In genomic region chr15:68217341-68217740, GRCh38 we compare ENCODE assay signal across 22 cellular contexts.
"Had no signal": no experiment of that assay in that cellular context is flagged by ENCODE, and none has a peak within 500 bp of the region (broad histone marks: within the 10 kb centered on the region; RNA-seq: fewer than 3 reads in every experiment).

No MANE protein-coding gene starts in this region.

- H3K9ac ChIP-seq: SK-N-SH had no signal

- H3K4me3 Mint-ChIP-seq: activated CD4-positive, alpha-beta T cell treated with anti-CD3 and anti-CD28 coated beads for 36 hours; activated CD8-positive, alpha-beta T cell treated with anti-CD3 and anti-CD28 coated beads for 36 hours; activated naive CD8-positive, alpha-beta T cell treated with anti-CD3 and anti-CD28 coated beads, Interleukin-2, amount 50 U/mL, for 24 hours; activated T-cell treated with anti-CD3 and anti-CD28 coated beads, Interleukin-2, amount 50 U/mL, for 4 hours; brain had no signal

- H3K4me1 Mint-ChIP-seq: activated CD4-positive, alpha-beta T cell treated with anti-CD3 and anti-CD28 coated beads for 36 hours; activated naive CD8-positive, alpha-beta T cell treated with anti-CD3 and anti-CD28 coated beads, Interleukin-2, amount 50 U/mL, for 24 hours; brain had no signal

- H3K27ac Mint-ChIP-seq: activated CD4-positive, alpha-beta T cell treated with anti-CD3 and anti-CD28 coated beads for 36 hours; activated CD8-positive, alpha-beta T cell treated with anti-CD3 and anti-CD28 coated beads for 36 hours; activated naive CD4-positive, alpha-beta T cell treated with anti-CD3 and anti-CD28 coated beads, Interleukin-2, amount 50 U/mL, for 72 hours; activated naive CD8-positive, alpha-beta T cell treated with anti-CD3 and anti-CD28 coated beads, Interleukin-2, amount 50 U/mL, for 24 hours; brain had no signal

- H3K9me3 Mint-ChIP-seq: activated CD8-positive, alpha-beta T cell treated with anti-CD3 and anti-CD28 coated beads for 36 hours; activated naive CD4-positive, alpha-beta T cell treated with anti-CD3 and anti-CD28 coated beads, Interleukin-2, amount 50 U/mL, for 72 hours; activated naive CD8-positive, alpha-beta T cell treated with anti-CD3 and anti-CD28 coated beads, Interleukin-2, amount 50 U/mL, for 24 hours; activated T-cell treated with anti-CD3 and anti-CD28 coated beads, Interleukin-2, amount 50 U/mL, for 4 hours had no signal

- H3K9me3 ChIP-seq: SK-N-SH had no signal

- H3K27me3 Mint-ChIP-seq: activated CD4-positive, alpha-beta T cell treated with anti-CD3 and anti-CD28 coated beads for 36 hours; activated CD8-positive, alpha-beta T cell treated with anti-CD3 and anti-CD28 coated beads for 36 hours; activated naive CD8-positive, alpha-beta T cell treated with anti-CD3 and anti-CD28 coated beads, Interleukin-2, amount 50 U/mL, for 24 hours; brain had no signal

- DNase-seq: activated CD4-positive, alpha-beta T cell treated with anti-CD3 and anti-CD28 coated beads for 36 hours; activated CD4-positive, alpha-beta T cell treated with anti-CD3 and anti-CD28 coated beads, Interleukin-2, amount 50 U/mL, for 1 hour; activated CD4-positive, CD25-positive, alpha-beta regulatory T cell; activated CD8-positive, alpha-beta T cell treated with anti-CD3 and anti-CD28 coated beads for 36 hours; activated effector memory CD4-positive, alpha-beta T cell treated with anti-CD3 and anti-CD28 coated beads, Interleukin-2, amount 50 U/mL, for 16 hours; activated naive CD4-positive, alpha-beta T cell treated with Interleukin-2 at 50 U/mL for 16 hours; activated naive CD8-positive, alpha-beta T cell treated with anti-CD3 and anti-CD28 coated beads, Interleukin-2, amount 50 U/mL, for 24 hours; activated T-cell treated with anti-CD3 and anti-CD28 coated beads, Interleukin-2, amount 50 U/mL, for 4 hours; amniotic stem cell; Kasumi-1; KBM-7; NCI-H1048; NCI-H146; NCI-H187 treated with DMSO at 0.1 percent for 48 hours; NCI-H2081 treated with DMSO at 0.1 percent for 48 hours; NCI-H446; NCI-H524; SK-N-SH; T-helper 1 cell had no signal

- H3K27ac ChIP-seq: VCaP had no signal

- ATAC-seq: activated CD4-positive, alpha-beta T cell treated with anti-CD3 and anti-CD28 coated beads for 36 hours; activated CD8-positive, alpha-beta T cell treated with anti-CD3 and anti-CD28 coated beads for 36 hours; activated naive CD4-positive, alpha-beta T cell treated with anti-CD3 and anti-CD28 coated beads, Interleukin-2, amount 50 U/mL, for 72 hours; activated naive CD8-positive, alpha-beta T cell treated with anti-CD3 and anti-CD28 coated beads, Interleukin-2, amount 50 U/mL, for 24 hours; activated T-cell treated with anti-CD3 and anti-CD28 coated beads, Interleukin-2, amount 50 U/mL, for 4 hours had no signal
